ENCODE assay signal across 8 cellular contexts in the genomic region with DNA sequence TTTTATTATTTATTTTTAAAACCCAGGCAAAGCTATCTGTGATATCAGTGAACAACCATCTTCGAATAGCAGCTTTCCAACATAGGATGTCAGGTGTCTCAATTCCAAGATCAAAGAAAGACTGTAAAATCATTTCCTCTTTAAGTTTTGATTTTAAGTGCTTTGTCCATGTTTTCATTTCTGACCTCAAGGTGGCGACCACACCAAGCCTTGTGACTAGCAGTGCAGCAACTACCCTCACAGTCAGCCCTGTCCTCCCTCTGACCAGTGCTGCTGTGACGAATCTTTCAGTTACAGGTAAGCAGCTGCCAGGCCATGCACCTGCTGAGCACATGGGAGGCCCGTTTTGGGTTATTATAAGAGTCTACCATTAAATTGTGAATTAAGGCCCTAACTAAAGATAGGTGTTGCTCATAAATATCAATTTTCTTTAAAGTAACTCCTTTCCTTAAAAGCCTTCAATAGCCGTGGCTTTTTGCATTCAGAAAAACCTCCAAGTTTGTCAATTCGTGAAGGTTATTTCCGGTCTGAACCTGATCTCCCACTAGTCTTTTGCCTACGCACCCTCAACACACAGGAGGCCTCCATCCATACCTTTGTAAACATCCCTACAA.
DNase-seq lines count a peak whose midpoint lies in the region; ATAC-seq and TF ChIP-seq lines count a peak whose summit lies in the region.

No MANE protein-coding gene starts in this region.

- H2BK20ac ChIP-seq in H9 (ENCODE audit: low read depth, low read length, poor library complexity, severe bottlenecking) = no peak overlapping the region

- H2BK15ac ChIP-seq in H9 (ENCODE audit: low read depth, low read length) = no peak overlapping the region

- no peak overlapping the region for H3T11ph ChIP-seq in H9 (ENCODE audit: low read length)

- H3K27me3 ChIP-seq in H9 (ENCODE audit: insufficient read depth, low read length) = no peaks in the 10 kb centered on the region
- H3K27me3 ChIP-seq in endodermal cell (ENCODE audit: control insufficient read depth, insufficient read depth, low read length, poor library complexity, severe bottlenecking) = no peaks in the 10 kb centered on the region

- H4K5ac ChIP-seq in H9 (ENCODE audit: insufficient read length, low read depth, low read length) = no peak overlapping the region

- ATAC-seq in natural killer cell (peak; percentile 82 to 98 (median 97)), GM19455 (IDR thresholded peaks at IDR 0.05; ENCODE audit: unreplicated experiment) (no peak)

- H2AFZ ChIP-seq in H9 (ENCODE audit: low read length) = no peak overlapping the region

- intact Hi-C loops in Calu3 (cut with micrococcal nuclease; ENCODE audit: unreplicated experiment) (loop anchor here (1.0 to 2.0 kb wide), 3 partner anchors 41 to 135 kb away; no protein-coding TSS in a partner anchor), natural killer cell (cut with micrococcal nuclease) (loop anchor here (1.0 to 10.0 kb wide), 4 partner anchors 41 to 337 kb away; no protein-coding TSS in a partner anchor)
- intact Hi-C loops in activated CD4-positive, alpha-beta T cell treated with anti-CD3 and anti-CD28 coated beads, Interleukin-2, amount 10 ng/mL, durations not matched to agents 24 days and 14 days (cut with micrococcal nuclease) = loop anchor here (1.0 to 10.0 kb wide), 5 partner anchors 41 to 337 kb away; partner anchors contain the start of gene CD247

- H3K9ac ChIP-seq in H9 (ENCODE audit: extremely low read depth, insufficient read length, low read length) (no peak overlapping the region), endodermal cell (ENCODE audit: extremely low read depth, low read length, poor library complexity, severe bottlenecking) (no peak overlapping the region)

- no peak overlapping the region for H2BK5ac ChIP-seq in H9 (ENCODE audit: insufficient read length, low read length)

- H3K23me2 ChIP-seq in H9 (ENCODE audit: insufficient read length, low read depth, low read length, poor library complexity, severe bottlenecking) = no peaks in the 10 kb centered on the region

- no peak overlapping the region for H3K23ac ChIP-seq in H9 (ENCODE audit: insufficient read length, low read depth, low read length)

- H3K4me1 ChIP-seq in H9 (ENCODE audit: insufficient read depth, low read length) (no peaks in the 10 kb centered on the region), endodermal cell (ENCODE audit: control insufficient read depth, insufficient read depth, low read length) (no peaks in the 10 kb centered on the region)

- peaks cover 67% of the 10 kb centered on the region for H3K36me3 ChIP-seq in endodermal cell (ENCODE audit: control insufficient read depth, insufficient read depth, low read length)

- no peak overlapping the region for H3K4ac ChIP-seq in H9 (ENCODE audit: low read depth, low read length)

- H3K27me3 Mint-ChIP-seq in Calu3 (ENCODE audit: unreplicated experiment) (no peaks in the 10 kb centered on the region), H9 (ENCODE audit: low read depth) (no peaks in the 10 kb centered on the region), endodermal cell (ENCODE audit: insufficient read depth) (no peaks in the 10 kb centered on the region), natural killer cell (ENCODE audit: low read depth in 2 of 2) (no peaks in the 10 kb centered on the region)
- H3K27me3 Mint-ChIP-seq in activated CD4-positive, alpha-beta T cell treated with anti-CD3 and anti-CD28 coated beads, Interleukin-2, amount 10 ng/mL, durations not matched to agents 24 days and 14 days = no peaks in the 10 kb centered on the region

- H2BK120ac ChIP-seq in H9 (ENCODE audit: low read depth, low read length, poor library complexity, severe bottlenecking) = no peak overlapping the region

- CTCF ChIA-PET in Calu3 (lab: Charles Lee) = interaction anchor here (0.5 to 1.6 kb wide), 3 partner anchors 46 to 153 kb away, joined by 4 to 5 read pairs (median 4); partner anchors contain the start of gene CREG1

- H3K9me3 ChIP-seq in H9 (ENCODE audit: control insufficient read depth, low read depth, low read length) (no peaks in the 10 kb centered on the region), endodermal cell (ENCODE audit: control insufficient read depth, low read length) (no peaks in the 10 kb centered on the region)

- H4K20me1 ChIP-seq in H9 (ENCODE audit: control insufficient read depth, insufficient read depth, insufficient read length) = no peaks in the 10 kb centered on the region

- no peak overlapping the region for H3K56ac ChIP-seq in H9 (ENCODE audit: insufficient read length, low read depth, low read length)

- H3K79me1 ChIP-seq in H9 (ENCODE audit: insufficient read depth, low read depth, low read length, poor library complexity, severe bottlenecking) = no peaks in the 10 kb centered on the region

- no TSS peak for BruUV-seq in Calu3 (replicated peaks; lab: Mats Ljungman, UMichigan)

- no peaks in the 10 kb centered on the region for H3K36me3 Mint-ChIP-seq in Calu3 (ENCODE audit: insufficient read depth, unreplicated experiment)
- H3K36me3 Mint-ChIP-seq in H9 (ENCODE audit: insufficient read depth in 1 of 3, low read depth in 3 of 3) = peaks cover 14 to 70% (median 66%) of the 10 kb centered on the region in 3 experiments
- peaks cover 31% of the 10 kb centered on the region for H3K36me3 Mint-ChIP-seq in activated CD4-positive, alpha-beta T cell treated with anti-CD3 and anti-CD28 coated beads, Interleukin-2, amount 10 ng/mL, durations not matched to agents 24 days and 14 days (ENCODE audit: low read depth)
- H3K36me3 Mint-ChIP-seq in endodermal cell (ENCODE audit: low read depth) = peaks cover 54% of the 10 kb centered on the region
- H3K36me3 Mint-ChIP-seq in natural killer cell = peaks cover 16% of the 10 kb centered on the region

- peak; percentile 73 for DNase-seq in Calu3
- peak; percentile 69 for DNase-seq in H9
- peak; percentile 9 for DNase-seq in NCI-H345 (lab: John Stamatoyannopoulos, UW)
- DNase-seq in activated CD4-positive, alpha-beta T cell treated with anti-CD3 and anti-CD28 coated beads, Interleukin-2, amount 10 ng/mL, durations not matched to agents 24 days and 14 days = peak; percentile 83
- DNase-seq in endodermal cell = peak; percentile 79
- peak; percentile 55 for DNase-seq in natural killer cell
- peak; percentile 19 for DNase-seq in stromal cell of bone marrow (ENCODE audit: low read depth)

- H3K27ac ChIP-seq in H9 (ENCODE audit: insufficient read length, low read depth, low read length) = no peak overlapping the region
- no peak overlapping the region for H3K27ac ChIP-seq in endodermal cell (ENCODE audit: low read depth, low read length)

- H4K91ac ChIP-seq in H9 (ENCODE audit: insufficient read length, low read depth, low read length) = no peak overlapping the region

- no peak overlapping the region for H3K18ac ChIP-seq in H9 (ENCODE audit: insufficient read length, low read depth, low read length)

- H3K27ac Mint-ChIP-seq in Calu3 (ENCODE audit: unreplicated experiment) = no peak overlapping the region
- H3K27ac Mint-ChIP-seq in H9 = no peak overlapping the region
- no peak overlapping the region for H3K27ac Mint-ChIP-seq in activated CD4-positive, alpha-beta T cell treated with anti-CD3 and anti-CD28 coated beads, Interleukin-2, amount 10 ng/mL, durations not matched to agents 24 days and 14 days
- H3K27ac Mint-ChIP-seq in endodermal cell = no peak overlapping the region
- peak overlapping the region; percentile 58 to 62 for H3K27ac Mint-ChIP-seq in natural killer cell

- H2AK5ac ChIP-seq in H9 (ENCODE audit: insufficient read length, low read length) = no peak overlapping the region

- H3K4me1 Mint-ChIP-seq in Calu3 (ENCODE audit: low read depth, unreplicated experiment) = peaks cover 7% of the 10 kb centered on the region
- H3K4me1 Mint-ChIP-seq in H9 = no peaks in the 10 kb centered on the region
- H3K4me1 Mint-ChIP-seq in activated CD4-positive, alpha-beta T cell treated with anti-CD3 and anti-CD28 coated beads, Interleukin-2, amount 10 ng/mL, durations not matched to agents 24 days and 14 days = no peaks in the 10 kb centered on the region
- H3K4me1 Mint-ChIP-seq in endodermal cell = no peaks in the 10 kb centered on the region
- H3K4me1 Mint-ChIP-seq in natural killer cell = peaks cover 9 to 10% of the 10 kb centered on the region in 2 donors

- peak; percentile 49 for TF ChIP-seq CTCF in Calu3 (IDR thresholded peaks at IDR 0.05; ENCODE audit: unreplicated experiment)
- peak; percentile 75 for TF ChIP-seq CTCF in H9 (conservative IDR thresholded peaks at IDR 0.05)
- TF ChIP-seq CTCF in endodermal cell (conservative IDR thresholded peaks at IDR 0.05) = peak; percentile 83
- peak; percentile 70 for TF ChIP-seq CTCF in natural killer cell (IDR thresholded peaks at IDR 0.05)

- WGBS in H9 (ENCODE audit: extremely low coverage, insufficient read length, low lambda C conversion rate) = no CpG with 5 or more reads among the region's 8 CpGs
- WGBS in endodermal cell (ENCODE audit: insufficient coverage in 1 of 2, insufficient read length in 1 of 2), 2 experiments = 70 to 81% methylated on average over 6 to 8 of the region's 8 CpGs

- no peak overlapping the region for H4K8ac ChIP-seq in H9 (replicated peaks; ENCODE audit: insufficient read length, low read depth, low read length)

- no peak overlapping the region for H3K14ac ChIP-seq in H9 (ENCODE audit: insufficient read depth, low read length)

- H3K9me3 Mint-ChIP-seq in Calu3 (ENCODE audit: low read depth, unreplicated experiment) (no peaks in the 10 kb centered on the region), H9 (no peaks in the 10 kb centered on the region), endodermal cell (no peaks in the 10 kb centered on the region), natural killer cell (no peaks in the 10 kb centered on the region)
- no peaks in the 10 kb centered on the region for H3K9me3 Mint-ChIP-seq in activated CD4-positive, alpha-beta T cell treated with anti-CD3 and anti-CD28 coated beads, Interleukin-2, amount 10 ng/mL, durations not matched to agents 24 days and 14 days

- H3K4me2 ChIP-seq in H9 (ENCODE audit: insufficient read depth, insufficient read length, low read length) = no peak overlapping the region

- H3K79me2 ChIP-seq in H9 (ENCODE audit: insufficient read depth, low read length) = no peaks in the 10 kb centered on the region

- no peak overlapping the region for H2BK12ac ChIP-seq in H9 (ENCODE audit: insufficient read length, low read depth, low read length)

- no peak overlapping the region for H3K4me3 Mint-ChIP-seq in Calu3 (ENCODE audit: low read depth, unreplicated experiment)
- H3K4me3 Mint-ChIP-seq in H9 = no peak overlapping the region
- no peak overlapping the region for H3K4me3 Mint-ChIP-seq in activated CD4-positive, alpha-beta T cell treated with anti-CD3 and anti-CD28 coated beads, Interleukin-2, amount 10 ng/mL, durations not matched to agents 24 days and 14 days
- H3K4me3 Mint-ChIP-seq in endodermal cell = no peak overlapping the region
- no peak overlapping the region for H3K4me3 Mint-ChIP-seq in natural killer cell

- H3K4me3 ChIP-seq in endodermal cell (ENCODE audit: low read length) = no peak overlapping the region

Comparison
In these comparisons a context has a peak if more than half of its experiments do, and no peak if none do; other contexts are left out.
1. DNase-seq: peak in every context shown above with its lines; median percentile 83 in activated CD4-positive, alpha-beta T cell treated with anti-CD3 and anti-CD28 coated beads, Interleukin-2, amount 10 ng/mL, durations not matched to agents 24 days and 14 days; 79 in endodermal cell; 73 in Calu3; 69 in H9; 55 in natural killer cell; 19 in stromal cell of bone marrow; 9 in NCI-H345.
2. H3K27ac Mint-ChIP-seq: peak in natural killer cell (2 of 2); none in Calu3 (single experiment), H9 (0 of 3), activated CD4-positive, alpha-beta T cell treated with anti-CD3 and anti-CD28 coated beads, Interleukin-2, amount 10 ng/mL, durations not matched to agents 24 days and 14 days (single experiment) and endodermal cell (single experiment).
3. Peak in every context shown above with its lines, with median percentiles within 50 percentile points of each other: CTCF ChIP-seq.